ENCODE assay signal across 1 cellular context in genomic region chr1:153616144-153616884, GRCh38.
TF ChIP-seq lines count a peak whose summit lies in the region.

Gene S100A14 (minus strand): TSS chr1:153616325. CDS start chr1:153615858, 467 bp downstream.

TF ChIP-seq in K562, 482 proteins besides CTCF, POLR2A, EP300 and RAD21 (continued from another document):
- TF ChIP-seq ZSCAN29 (IDR thresholded peaks at IDR 0.05) (no peak), FOXO4 (CRISPR knock-in tag; IDR thresholded peaks at IDR 0.05) (no peak), NRF1 (conservative IDR thresholded peaks at IDR 0.05 in 1 of 2, IDR thresholded peaks at IDR 0.05 in 1 of 2) (no peak), YY1 (IDR thresholded peaks at IDR 0.05; ENCODE audit: borderline replicate concordance in 1 of 3, control insufficient read depth in 1 of 3, extremely low read depth in 1 of 3, insufficient read depth in 3 of 3, insufficient read length in 1 of 3, insufficient replicate concordance in 2 of 3, low read depth in 1 of 3, low read length in 2 of 3) (no peak), ZNF23 (CRISPR knock-in tag; IDR thresholded peaks at IDR 0.05) (no peak), EP400 (IDR thresholded peaks at IDR 0.05) (peak; percentile 26; the same call in 1 of the 2 replicates), MAFG (tag; conservative IDR thresholded peaks at IDR 0.05) (no peak), HINFP (tag; conservative IDR thresholded peaks at IDR 0.05; ENCODE audit: low read depth) (no peak), MCM5 (IDR thresholded peaks at IDR 0.05; ENCODE audit: low read depth) (no peak), HMBOX1 (IDR thresholded peaks at IDR 0.05) (no peak), TOE1 (IDR thresholded peaks at IDR 0.05; ENCODE audit: borderline replicate concordance) (no peak), TOE1 (CRISPR knock-in tag; IDR thresholded peaks at IDR 0.05; ENCODE audit: borderline replicate concordance, low read depth) (no peak), SETDB1 (IDR thresholded peaks at IDR 0.05; ENCODE audit: low read length) (no peak), STAT5A (IDR thresholded peaks at IDR 0.05; ENCODE audit: borderline replicate concordance, low read length) (no peak), USF1 (CRISPR knock-in tag; IDR thresholded peaks at IDR 0.05) (no peak), RNF219 (CRISPR knock-in tag; IDR thresholded peaks at IDR 0.05) (no peak), RBFOX2 (IDR thresholded peaks at IDR 0.05; ENCODE audit: low read depth, low read length) (0 out of 2 replicates have a peak, but pooled peaks have one; percentile 11), TSC22D4 (tag; IDR thresholded peaks at IDR 0.05) (no peak), ZNF263 (CRISPR knock-in tag; IDR thresholded peaks at IDR 0.05; ENCODE audit: borderline replicate concordance) (no peak), L3MBTL2 (IDR thresholded peaks at IDR 0.05) (0 out of 2 replicates have a peak, but pooled peaks have one; percentile 52), ZNF507 (tag; conservative IDR thresholded peaks at IDR 0.05) (no peak), ZNF695 (CRISPR knock-in tag; IDR thresholded peaks at IDR 0.05) (no peak), ZNF655 (CRISPR knock-in tag; IDR thresholded peaks at IDR 0.05) (no peak), ZNF253 (CRISPR knock-in tag; conservative IDR thresholded peaks at IDR 0.05) (no peak), HBP1 (CRISPR knock-in tag; IDR thresholded peaks at IDR 0.05) (no peak), RBM14 (IDR thresholded peaks at IDR 0.05; ENCODE audit: borderline replicate concordance, insufficient read depth, low read depth, low read length) (no peak), MEIS2 (IDR thresholded peaks at IDR 0.05; ENCODE audit: partially characterized antibody) (no peak), PRMT5 (CRISPR knock-in tag; IDR thresholded peaks at IDR 0.05) (no peak), RERE (CRISPR knock-in tag; IDR thresholded peaks at IDR 0.05; ENCODE audit: borderline replicate concordance) (no peak), ESRRA (IDR thresholded peaks at IDR 0.05; ENCODE audit: borderline replicate concordance, low read depth) (no peak), MTF1 (CRISPR knock-in tag; IDR thresholded peaks at IDR 0.05; ENCODE audit: borderline replicate concordance) (no peak), ATF6 (CRISPR knock-in tag; IDR thresholded peaks at IDR 0.05) (no peak)
TF ChIP-seq in K562: peak in this region for 12.
